ENCODE assay signal across 18 cellular contexts in the genomic region with DNA sequence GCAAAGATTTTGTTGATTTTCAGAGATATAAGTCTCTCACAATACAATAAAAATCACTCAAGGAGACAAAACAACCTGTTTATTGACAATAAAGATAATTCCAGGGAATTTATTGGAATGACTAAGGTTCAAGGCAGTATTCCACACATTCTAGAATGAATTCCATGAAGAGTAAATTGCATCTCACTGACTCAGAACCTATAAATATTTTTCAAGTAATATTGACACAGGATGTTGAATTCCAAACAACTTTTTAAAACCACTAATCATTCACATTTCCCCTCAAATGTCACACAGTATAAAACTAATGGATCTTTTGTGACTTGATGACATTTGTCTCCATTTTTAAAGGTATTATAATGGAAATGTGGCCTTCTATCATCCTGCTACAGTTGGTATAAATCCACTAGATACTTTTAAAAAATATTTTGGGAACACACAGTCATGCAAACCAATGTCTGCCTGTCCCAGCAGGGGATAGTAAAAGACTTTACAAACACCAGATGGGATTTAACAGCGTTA.
DNase-seq lines count a peak whose midpoint lies in the region; ATAC-seq and TF ChIP-seq lines count a peak whose summit lies in the region.
"Had no signal": no experiment of that assay in that cellular context is flagged by ENCODE, and none has a peak within 500 bp of the region (broad histone marks: within the 10 kb centered on the region; RNA-seq: fewer than 3 reads in every experiment).

No MANE protein-coding gene starts in this region.

- H3K27ac ChIP-seq in HEK293 (ENCODE audit: extremely low read depth, low read depth, low read length), result no peak overlapping the region
- H3K27ac ChIP-seq: KMS-11 had no signal

- POLR2A ChIA-PET in HEK293 (lab: Yijun Ruan, JAX), result no interaction called here

- H3K36me3 ChIP-seq in HEK293 (ENCODE audit: control insufficient read depth in 2 of 2, insufficient read depth in 1 of 2, low read length in 2 of 2) (no peaks in the 10 kb centered on the region), adipocyte (ENCODE audit: control insufficient read depth, insufficient read depth, low read length, severe bottlenecking) (no peaks in the 10 kb centered on the region)

- H3K27me3 ChIP-seq in adipocyte (replicated peaks; ENCODE audit: control insufficient read depth, insufficient read depth, low read length), result no peaks in the 10 kb centered on the region

- H3K4me3 ChIP-seq in HEK293 (ENCODE audit: low read depth, low read length) (no peak overlapping the region), adipocyte (ENCODE audit: low read length) (no peak overlapping the region)

- DNase-seq in ACHN (peak; percentile 61), adipocyte (ENCODE audit: low read depth) (peak; percentile 8), kidney tubule cell (ENCODE audit: low spot score) (peak; percentile 77), midbrain (lab: John Stamatoyannopoulos, UW) (no peak), NCI-H1436 treated with DMSO at 0.1 percent for 48 hours (lab: John Stamatoyannopoulos, UW) (no peak)
- DNase-seq: activated CD4-positive, CD25-positive, alpha-beta regulatory T cell; AML-193; Calu3; glutamatergic neuron; mammary epithelial cell; NCI-H1417 treated with DMSO at 0.1 percent for 48 hours; nephron progenitor cell; NK-92 treated with Interleukin-12 subunit alpha and Interleukin-12 subunit beta, amount 100 ng/mL, for 24 hours; stimulated activated naive CD8-positive, alpha-beta T cell treated with anti-CD3 and anti-CD28 coated beads, Interleukin-15, amount 100 ng/mL, for 72 hours had no signal

- in situ Hi-C loops in ACHN (cut with HindIII; ENCODE audit: low pct_ligation_motif_present, low pct_unique_long_range_greater_than_20kb, low sequenced_read_pairs), result no loop called here

- peak overlapping the region; percentile 48 for H3K9ac ChIP-seq in adipocyte (ENCODE audit: low read length)
- H3K9ac ChIP-seq: KMS-11 had no signal

- no peak for TF ChIP-seq CTCF in HEK293 (tag by site-specific recombination; IDR thresholded peaks at IDR 0.05)

- CTCF ChIA-PET in HEK293 (lab: Yijun Ruan, JAX), result no interaction called here

- H3K9me3 ChIP-seq in HEK293 (ENCODE audit: control insufficient read depth, insufficient read depth, low read depth, low read length), result no peaks in the 10 kb centered on the region
- no peaks in the 10 kb centered on the region for H3K9me3 ChIP-seq in adipocyte (ENCODE audit: control insufficient read depth, low read length)

- ATAC-seq in GM21367 (IDR thresholded peaks at IDR 0.05; ENCODE audit: unreplicated experiment), result no peak
- no peak for ATAC-seq in GM19023 (IDR thresholded peaks at IDR 0.05; ENCODE audit: unreplicated experiment)
- ATAC-seq: stimulated activated naive CD8-positive, alpha-beta T cell treated with anti-CD3 and anti-CD28 coated beads, Interleukin-15, amount 100 ng/mL, for 72 hours had no signal

- no peaks in the 10 kb centered on the region for H3K4me1 ChIP-seq in HEK293 (ENCODE audit: control insufficient read depth, insufficient read depth, low read length)
- peaks cover 7% of the 10 kb centered on the region for H3K4me1 ChIP-seq in adipocyte (ENCODE audit: control insufficient read depth, insufficient read depth, low read length)

TF ChIP-seq in HEK293, 187 proteins besides CTCF, POLR2A, EP300 and RAD21:
- TF ChIP-seq ZNF558 (tag by site-specific recombination; IDR thresholded peaks at IDR 0.05) (no peak), PRDM6 (tag by site-specific recombination; IDR thresholded peaks at IDR 0.05) (0 out of 2 replicates have a peak, but pooled peaks have one; percentile 22), ZSCAN18 (tag by site-specific recombination; IDR thresholded peaks at IDR 0.05) (no peak), KLF9 (tag by site-specific recombination; IDR thresholded peaks at IDR 0.05; ENCODE audit: low read depth) (no peak), ZNF548 (tag by site-specific recombination; IDR thresholded peaks at IDR 0.05) (no peak), ZNF155 (tag by site-specific recombination; IDR thresholded peaks at IDR 0.05) (no peak), HIC1 (tag by site-specific recombination; IDR thresholded peaks at IDR 0.05) (peak; percentile 54), HOXD13 (CRISPR knock-in tag; IDR thresholded peaks at IDR 0.05; ENCODE audit: borderline replicate concordance) (peak; percentile 42; the same call in 1 of the 2 replicates), ZNF521 (tag by site-specific recombination; IDR thresholded peaks at IDR 0.05) (no peak), ZNF514 (tag by site-specific recombination; IDR thresholded peaks at IDR 0.05) (no peak), ZNF354C (tag by site-specific recombination; IDR thresholded peaks at IDR 0.05; ENCODE audit: borderline replicate concordance, low read depth) (no peak)
- TF ChIP-seq, protein P1, sequence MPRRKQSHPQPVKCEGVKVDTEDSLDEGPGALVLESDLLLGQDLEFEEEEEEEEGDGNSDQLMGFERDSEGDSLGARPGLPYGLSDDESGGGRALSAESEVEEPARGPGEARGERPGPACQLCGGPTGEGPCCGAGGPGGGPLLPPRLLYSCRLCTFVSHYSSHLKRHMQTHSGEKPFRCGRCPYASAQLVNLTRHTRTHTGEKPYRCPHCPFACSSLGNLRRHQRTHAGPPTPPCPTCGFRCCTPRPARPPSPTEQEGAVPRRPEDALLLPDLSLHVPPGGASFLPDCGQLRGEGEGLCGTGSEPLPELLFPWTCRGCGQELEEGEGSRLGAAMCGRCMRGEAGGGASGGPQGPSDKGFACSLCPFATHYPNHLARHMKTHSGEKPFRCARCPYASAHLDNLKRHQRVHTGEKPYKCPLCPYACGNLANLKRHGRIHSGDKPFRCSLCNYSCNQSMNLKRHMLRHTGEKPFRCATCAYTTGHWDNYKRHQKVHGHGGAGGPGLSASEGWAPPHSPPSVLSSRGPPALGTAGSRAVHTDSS (tag by site-specific recombination; IDR thresholded peaks at IDR 0.05), result no peak

Comparison
In these comparisons a context has a peak if more than half of its experiments do, and no peak if none do; other contexts are left out.
1. DNase-seq: peak in ACHN (single experiment), adipocyte (single experiment) and kidney tubule cell (single experiment); none in midbrain (single experiment) and NCI-H1436 treated with DMSO at 0.1 percent for 48 hours (single experiment).